Comparison of ENCODE assay signal across 1 cellular context in the genomic region with DNA sequence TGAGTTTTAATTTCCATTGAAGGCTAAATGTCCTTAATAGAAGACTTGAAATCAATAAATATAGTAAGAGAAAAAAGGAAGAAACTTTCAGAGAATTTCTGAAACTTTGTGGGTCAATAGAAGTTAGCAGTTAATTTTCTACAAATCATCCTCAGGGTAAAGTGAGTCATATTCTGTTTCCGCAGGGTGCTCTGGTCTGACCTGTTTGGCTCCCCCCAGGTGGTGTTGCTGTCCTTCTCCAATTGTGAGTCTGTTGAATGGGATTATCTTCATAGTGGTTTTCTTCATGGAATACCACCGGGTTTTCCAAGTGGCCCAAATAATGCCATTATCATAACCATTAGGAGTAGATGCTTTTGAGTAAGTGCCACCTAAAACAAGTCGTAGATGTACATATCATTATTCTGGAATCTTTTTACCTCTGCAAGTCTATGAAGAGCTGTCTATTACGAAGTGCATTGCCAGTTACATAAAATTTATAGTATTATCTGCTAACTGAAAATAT.
TF ChIP-seq lines count a peak whose summit lies in the region.

No MANE protein-coding gene starts in this region.

TF ChIP-seq in HCT116, 20 proteins besides CTCF, POLR2A, EP300 and RAD21:
- TF ChIP-seq POLR2AphosphoS5 (IDR thresholded peaks at IDR 0.05; ENCODE audit: low read depth, low read length), result no peak
